In the genomic region with DNA sequence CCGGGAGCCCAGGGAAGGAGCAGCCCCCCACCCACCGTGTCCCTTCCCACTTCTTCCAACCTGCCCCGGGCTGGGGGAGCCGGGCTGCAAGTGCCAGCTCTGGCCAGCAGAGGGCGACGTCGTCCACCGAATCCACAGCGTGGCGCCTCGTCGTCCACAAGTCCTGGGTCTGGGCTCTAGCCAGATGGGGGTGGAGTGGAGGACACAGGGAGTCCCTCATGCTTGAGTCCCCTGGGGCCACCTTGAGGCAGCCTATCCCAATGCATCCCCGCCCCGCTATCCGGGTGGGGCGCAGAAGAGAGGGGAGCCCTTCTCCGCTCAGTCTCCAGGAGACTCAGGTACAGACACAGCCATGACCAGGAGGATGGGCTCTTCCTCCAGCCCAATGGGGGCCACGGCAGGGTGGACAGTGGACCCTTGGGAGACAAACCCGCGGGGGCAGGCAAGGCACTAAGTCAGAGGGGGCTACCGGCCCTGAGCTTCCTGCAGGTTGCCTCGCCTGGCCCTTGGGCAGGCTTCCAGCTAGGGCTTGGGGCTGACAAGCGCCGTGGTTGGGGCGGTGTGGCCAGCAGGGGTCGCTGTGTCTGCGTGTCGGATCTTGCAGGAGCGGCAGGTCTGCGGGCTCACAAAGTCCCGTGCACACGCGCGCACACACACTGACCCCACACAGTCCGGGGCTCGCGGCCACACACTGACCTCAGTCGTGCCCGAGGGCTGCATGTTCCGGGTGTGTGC, we compare ENCODE assay signal across 8 cellular contexts. TPM values are rescaled to one million over a fixed set of nuclear protein-coding genes. Genes with fewer than 3 reads are reported as not detected.
DNase-seq lines count a peak whose midpoint lies in the region; ATAC-seq and TF ChIP-seq lines count a peak whose summit lies in the region.

No MANE protein-coding gene starts in this region.

- TF ChIP-seq CTCF in heart right ventricle (IDR thresholded peaks at IDR 0.05) (peak; percentile 68 to 90 (median 78)), type B pancreatic cell (conservative IDR thresholded peaks at IDR 0.05) (peak; percentile 81)

- WGBS in heart right ventricle, 2 donors: 2% methylated on average over 40 of the region's 40 CpGs

- H3K27me3 ChIP-seq in H7 (ENCODE audit: control insufficient read depth, insufficient read depth, low read length) (peaks cover 20% of the 10 kb centered on the region), heart right ventricle (peaks cover 0 to 69% (median 27%) of the 10 kb centered on the region in 7 donors)

- H3K36me3 ChIP-seq in H7 (replicated peaks; ENCODE audit: control insufficient read depth, insufficient read depth, low read length) (no peaks in the 10 kb centered on the region), heart right ventricle (no peaks in the 10 kb centered on the region)

- peaks cover 5 to 26% (median 9%) of the 10 kb centered on the region in 9 donors for H3K4me1 ChIP-seq in heart right ventricle

- peak overlapping the region; percentile 59 for H3K4me3 Mint-ChIP-seq in activated naive CD8-positive, alpha-beta T cell treated with anti-CD3 and anti-CD28 coated beads, Interleukin-2, amount 50 U/mL, for 24 hours
- peak overlapping the region; percentile 80 for H3K4me3 Mint-ChIP-seq in type B pancreatic cell

- H3K27ac Mint-ChIP-seq in activated naive CD8-positive, alpha-beta T cell treated with anti-CD3 and anti-CD28 coated beads, Interleukin-2, amount 50 U/mL, for 24 hours: no peak overlapping the region
- no peak overlapping the region for H3K27ac Mint-ChIP-seq in type B pancreatic cell

- peaks cover 46% of the 10 kb centered on the region for H3K27me3 Mint-ChIP-seq in activated naive CD8-positive, alpha-beta T cell treated with anti-CD3 and anti-CD28 coated beads, Interleukin-2, amount 50 U/mL, for 24 hours
- H3K27me3 Mint-ChIP-seq in type B pancreatic cell: peaks cover 41% of the 10 kb centered on the region

- no peaks in the 10 kb centered on the region for H3K9me3 Mint-ChIP-seq in activated naive CD8-positive, alpha-beta T cell treated with anti-CD3 and anti-CD28 coated beads, Interleukin-2, amount 50 U/mL, for 24 hours
- no peaks in the 10 kb centered on the region for H3K9me3 Mint-ChIP-seq in type B pancreatic cell

- H3K9me3 ChIP-seq in heart right ventricle: no peaks in the 10 kb centered on the region

- DNase-seq in DMS79 (lab: John Stamatoyannopoulos, UW): peak; percentile 84
- DNase-seq in H7: peak; percentile 97
- DNase-seq in NCI-H1092 (lab: John Stamatoyannopoulos, UW): peak; percentile 75
- DNase-seq in SW480 (ENCODE audit: low spot score): peak; percentile 79
- peak; percentile 96 for DNase-seq in activated naive CD8-positive, alpha-beta T cell treated with anti-CD3 and anti-CD28 coated beads, Interleukin-2, amount 50 U/mL, for 24 hours
- peak; percentile 88 to 93 for DNase-seq in heart right ventricle
- DNase-seq in posterior vena cava (ENCODE audit: low spot score): peak; percentile 98
- DNase-seq in type B pancreatic cell (ENCODE audit: extremely low spot score, unreplicated experiment): peak; percentile 94

- intact Hi-C loops in heart right ventricle (cut with DNase I): loop anchor here (1.0 to 10.0 kb wide), 12 partner anchors 88 to 300 kb away; a partner anchor contains a TSS
- intact Hi-C loops in posterior vena cava (cut with DNase I): loop anchor here in 1 of 2 donors (5.0 kb wide), 1 partner anchor 90 kb away; a partner anchor contains a TSS

- no peak overlapping the region for H3K27ac ChIP-seq in heart right ventricle

- peak; percentile 79 for ATAC-seq in activated naive CD8-positive, alpha-beta T cell treated with anti-CD3 and anti-CD28 coated beads, Interleukin-2, amount 50 U/mL, for 24 hours
- ATAC-seq in heart right ventricle: peak; percentile 72 to 90 (median 84)

- no peaks in the 10 kb centered on the region for H3K36me3 Mint-ChIP-seq in activated naive CD8-positive, alpha-beta T cell treated with anti-CD3 and anti-CD28 coated beads, Interleukin-2, amount 50 U/mL, for 24 hours (ENCODE audit: low read depth)
- H3K36me3 Mint-ChIP-seq in type B pancreatic cell: no peaks in the 10 kb centered on the region

- H3K4me1 Mint-ChIP-seq in activated naive CD8-positive, alpha-beta T cell treated with anti-CD3 and anti-CD28 coated beads, Interleukin-2, amount 50 U/mL, for 24 hours: peaks cover 4% of the 10 kb centered on the region
- H3K4me1 Mint-ChIP-seq in type B pancreatic cell (ENCODE audit: unreplicated experiment): no peaks in the 10 kb centered on the region

- H3K4me3 ChIP-seq in H7 (ENCODE audit: insufficient read depth, low read depth, low read length): peak overlapping the region; percentile 35
- peak overlapping the region in 9 of 10 donors; percentile 26 to 50 (median 42) for H3K4me3 ChIP-seq in heart right ventricle

RNA-seq across cellular contexts. Expression of a gene that starts 5.5 kb away (rescaled TPM):
- 1.7 and 2.9 TPM in 2 replicates for total RNA-seq in H7 (2014; rRNA removed; shearing (Covaris generic))
- 1 to 10 TPM in 1 of 10 donors, under 1 TPM in 5, not detected in 4; 0.16 to 1.0 (median 0.48) TPM for total RNA-seq in heart right ventricle
- 1 to 10 TPM; 1.1 to 2.6 TPM for polyA plus RNA-seq in heart right ventricle
- not detected for total RNA-seq in posterior vena cava
- 0.95 and 0.97 TPM in 2 replicates for total RNA-seq in type B pancreatic cell (ENCODE audit: low replicate concordance)

RNA-seq across cellular contexts. Expression of a gene that starts 5.5 kb away (rescaled TPM):
- total RNA-seq in H7 (2014; rRNA removed; shearing (Covaris generic)): not detected in 2 replicates
- total RNA-seq in heart right ventricle (not detected), posterior vena cava (under 1 TPM in 1 of 2 donors, not detected in 1; 0.05 TPM), type B pancreatic cell (ENCODE audit: low replicate concordance) (0.22 TPM in 1 of 2 replicates, not detected in the other)
- polyA plus RNA-seq in heart right ventricle: under 1 TPM; 0.06 to 0.15 TPM

RNA-seq across cellular contexts. Expression of a gene that starts 16.7 kb away (rescaled TPM):
- not detected in 2 replicates for total RNA-seq in H7 (2014; rRNA removed; shearing (Covaris generic))
- total RNA-seq in heart right ventricle: not detected
- polyA plus RNA-seq in heart right ventricle: under 1 TPM in 1 of 2 donors, not detected in 1; 0.04 TPM
- total RNA-seq in posterior vena cava: under 1 TPM; 0.33 to 0.42 TPM
- total RNA-seq in type B pancreatic cell (ENCODE audit: low replicate concordance): 0.55 TPM in 1 of 2 replicates, not detected in the other

RNA-seq across cellular contexts. Expression of a gene that starts 58.1 kb away (rescaled TPM):
- 80.6 and 85.1 TPM in 2 replicates for total RNA-seq in H7 (2014; rRNA removed; shearing (Covaris generic))
- total RNA-seq in heart right ventricle (10 to 100 TPM in 1 of 10 donors, 1 to 10 TPM in 9; 1.8 to 17.8 (median 4.0) TPM), posterior vena cava (10 to 100 TPM in 1 of 2 donors, 1 to 10 TPM in 1; 9.9 to 10.5 TPM), type B pancreatic cell (ENCODE audit: low replicate concordance) (32.4 and 70.6 TPM in 2 replicates)
- polyA plus RNA-seq in heart right ventricle: 1 to 10 TPM; 1.0 to 2.6 TPM
